ENCODE assay signal across 8 cellular contexts in the genomic region with DNA sequence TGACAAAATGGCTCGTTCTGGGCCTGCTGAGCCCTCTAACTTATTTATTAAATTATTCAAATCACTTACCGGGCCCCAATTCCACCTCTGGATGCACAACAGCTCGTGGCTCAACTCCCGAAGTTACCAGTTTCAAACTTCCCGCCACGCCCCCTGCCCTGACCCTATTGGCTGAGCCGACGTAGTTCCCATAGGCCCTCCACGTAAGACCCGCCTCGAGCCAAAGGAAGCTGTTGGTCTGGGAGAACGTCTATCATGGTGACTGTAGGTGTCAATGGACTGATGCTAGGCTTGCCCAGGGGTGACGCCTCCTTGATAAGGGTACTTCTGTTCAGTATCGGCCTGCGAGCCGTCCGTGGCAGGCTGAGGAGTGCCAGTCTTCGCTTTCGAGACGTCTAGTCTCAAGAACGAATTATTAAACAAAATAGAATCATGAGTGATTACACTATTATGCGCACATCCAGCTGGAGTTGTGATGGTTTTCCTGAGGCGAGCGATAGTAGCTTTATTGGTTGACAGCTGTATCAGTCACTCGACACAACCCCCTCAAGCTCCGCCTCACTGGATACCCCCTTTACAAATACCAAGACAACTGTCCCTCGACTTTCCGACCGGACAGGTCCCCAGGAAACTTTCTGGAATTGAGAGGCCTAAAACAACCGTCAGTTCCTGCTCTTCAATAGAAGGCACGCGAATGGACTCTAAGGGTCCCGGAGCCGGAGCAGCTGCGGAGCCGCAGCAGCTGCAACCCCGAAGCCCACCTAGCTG. TPM values are rescaled to one million over a fixed set of nuclear protein-coding genes. Genes with fewer than 3 reads are reported as not detected.
DNase-seq lines count a peak whose midpoint lies in the region; ATAC-seq, FAIRE-seq and TF ChIP-seq lines count a peak whose summit lies in the region.

A gene (minus strand): TSS at position 134 of the 768 bp plus-strand sequence. CDS start 334 bp downstream, outside the sequence.

- TF ChIP-seq CTCF in BE2C (IDR thresholded peaks at IDR 0.05; ENCODE audit: low read depth, low read length), result no peak

- ATAC-seq in HG03460 (IDR thresholded peaks at IDR 0.05; ENCODE audit: unreplicated experiment), result peak; percentile 52

- H3K4me3 ChIP-seq in BE2C (ENCODE audit: low read depth, low read length), result peak within 1 kb of the TSS; percentile 70

- no peaks in the 10 kb centered on the region for H3K27me3 ChIP-seq in BE2C

- peak; percentile 31 for FAIRE-seq in colon (lab: Jason Lieb, UNC)

- peaks cover 46% of the 10 kb centered on the region for H3K36me3 ChIP-seq in BE2C

- no peaks in the 10 kb centered on the region; the same call in 1 of the 2 replicates for H3K4me1 ChIP-seq in BE2C

- DNase-seq in BE2C (peak; percentile 98), GM19240 (ENCODE audit: insufficient read length, low spot score) (peak; percentile 100), NCI-H526 (lab: John Stamatoyannopoulos, UW) (peak; percentile 98), kidney tubule cell (ENCODE audit: low spot score) (peak; percentile 98)
- peak; percentile 97 for DNase-seq in activated CD4-positive, alpha-beta T cell treated with anti-CD3 and anti-CD28 coated beads for 48 hours
- peak; percentile 84 to 95 (median 87) for DNase-seq in stimulated activated CD4-positive, alpha-beta T cell treated with anti-CD3 and anti-CD28 coated beads, Interleukin-1b, Interleukin-23, amount 100 ng/mL, for 24 hours (ENCODE audit: low read depth in 4 of 4, low spot score in 1 of 4)

- H3K9me3 ChIP-seq in BE2C, result no peaks in the 10 kb centered on the region

RNA-seq across cellular contexts. Expression of the gene that starts here (rescaled TPM):
- polyA plus RNA-seq in BE2C (2012; ENCODE audit: insufficient read depth, insufficient read length, low read depth), result 11.9 TPM

Comparison
In these comparisons a context has a peak if more than half of its experiments do, and no peak if none do; other contexts are left out.
1. Peak in every context shown above with its lines: DNase-seq, ATAC-seq and H3K4me3 ChIP-seq.